ENCODE assay signal across 8 cellular contexts in the genomic region with DNA sequence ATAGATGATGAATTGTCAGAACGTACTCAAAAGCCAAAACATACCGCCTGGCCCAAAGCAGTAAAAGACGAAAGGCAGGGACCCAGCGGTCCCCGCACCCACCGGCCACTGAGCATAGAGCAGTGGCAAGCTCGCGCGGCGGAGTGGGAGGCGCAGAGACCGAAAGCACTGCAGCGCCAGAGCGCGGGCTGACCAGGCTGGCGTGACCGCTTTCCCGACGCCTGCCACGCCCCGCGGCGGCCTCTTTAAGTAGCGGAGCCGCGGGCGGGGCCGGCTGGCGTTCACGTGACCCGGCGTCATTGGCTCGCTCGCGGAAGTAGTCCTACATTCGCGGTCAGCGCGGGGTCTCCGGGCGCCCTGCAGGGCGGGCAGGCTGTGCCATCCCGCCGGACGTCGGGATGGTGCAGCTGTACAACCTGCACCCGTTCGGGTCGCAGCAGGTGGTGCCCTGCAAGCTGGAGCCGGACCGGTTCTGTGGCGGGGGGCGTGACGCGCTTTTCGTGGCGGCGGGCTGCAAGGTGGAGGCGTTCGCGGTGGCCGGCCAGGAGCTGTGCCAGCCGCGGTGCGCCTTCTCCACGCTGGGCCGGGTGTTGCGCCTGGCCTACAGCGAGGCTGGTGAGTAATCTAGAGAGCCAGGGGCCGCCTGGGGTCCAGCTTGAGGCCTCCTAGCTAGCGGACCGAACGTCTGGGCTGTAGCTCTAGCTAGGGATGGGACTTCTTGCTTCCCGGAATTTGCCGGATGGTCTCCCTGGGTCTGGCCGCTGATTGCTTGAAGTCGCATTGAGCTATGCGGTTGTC. TPM values are rescaled to one million over a fixed set of nuclear protein-coding genes. Genes with fewer than 3 reads are reported as not detected.
DNase-seq lines count a peak whose midpoint lies in the region; ATAC-seq and TF ChIP-seq lines count a peak whose summit lies in the region.

A gene with protein sequence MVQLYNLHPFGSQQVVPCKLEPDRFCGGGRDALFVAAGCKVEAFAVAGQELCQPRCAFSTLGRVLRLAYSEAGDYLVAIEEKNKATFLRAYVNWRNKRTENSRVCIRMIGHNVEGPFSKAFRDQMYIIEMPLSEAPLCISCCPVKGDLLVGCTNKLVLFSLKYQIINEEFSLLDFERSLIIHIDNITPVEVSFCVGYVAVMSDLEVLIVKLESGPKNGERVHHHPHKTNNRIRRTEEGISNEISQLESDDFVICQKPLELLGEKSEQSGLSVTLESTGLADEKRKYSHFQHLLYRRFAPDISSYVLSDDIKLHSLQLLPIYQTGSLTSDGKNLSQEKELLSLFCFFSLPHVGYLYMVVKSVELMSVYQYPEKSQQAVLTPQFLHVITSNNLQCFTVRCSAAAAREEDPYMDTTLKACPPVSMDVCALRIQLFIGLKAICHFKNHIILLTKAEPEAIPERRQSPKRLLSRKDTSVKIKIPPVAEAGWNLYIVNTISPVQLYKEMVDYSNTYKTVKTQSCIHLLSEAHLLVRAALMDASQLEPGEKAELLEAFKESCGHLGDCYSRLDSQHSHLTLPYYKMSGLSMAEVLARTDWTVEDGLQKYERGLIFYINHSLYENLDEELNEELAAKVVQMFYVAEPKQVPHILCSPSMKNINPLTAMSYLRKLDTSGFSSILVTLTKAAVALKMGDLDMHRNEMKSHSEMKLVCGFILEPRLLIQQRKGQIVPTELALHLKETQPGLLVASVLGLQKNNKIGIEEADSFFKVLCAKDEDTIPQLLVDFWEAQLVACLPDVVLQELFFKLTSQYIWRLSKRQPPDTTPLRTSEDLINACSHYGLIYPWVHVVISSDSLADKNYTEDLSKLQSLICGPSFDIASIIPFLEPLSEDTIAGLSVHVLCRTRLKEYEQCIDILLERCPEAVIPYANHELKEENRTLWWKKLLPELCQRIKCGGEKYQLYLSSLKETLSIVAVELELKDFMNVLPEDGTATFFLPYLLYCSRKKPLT (plus strand): TSS at position 313 of the 798 bp plus-strand sequence. CDS start 86 bp downstream, at position 399.

- peaks cover 51% of the 10 kb centered on the region for H3K4me1 Mint-ChIP-seq in WTC11
- peaks cover 46 to 55% of the 10 kb centered on the region in 2 donors for H3K4me1 Mint-ChIP-seq in immature natural killer cell

- H3K4me3 Mint-ChIP-seq in WTC11 (peak within 1 kb of the TSS; percentile 89), immature natural killer cell (peak within 1 kb of the TSS; percentile 92 to 99 (median 97))

- H3K9me3 ChIP-seq in spleen = no peaks in the 10 kb centered on the region

- H3K27me3 ChIP-seq in spleen (replicated peaks in 1 of 7) = no peaks in the 10 kb centered on the region

- no peak for TF ChIP-seq CTCF in AG09319 (IDR thresholded peaks at IDR 0.05; ENCODE audit: low read depth, low read length)
- TF ChIP-seq CTCF in WTC11 (IDR thresholded peaks at IDR 0.05) = no peak
- TF ChIP-seq CTCF in cardiac fibroblast (IDR thresholded peaks at IDR 0.05; ENCODE audit: low read depth, low read length) = no peak
- TF ChIP-seq CTCF in spleen (IDR thresholded peaks at IDR 0.05 in 8 of 11, conservative IDR thresholded peaks at IDR 0.05 in 3 of 11) = peak in 6 of 11 experiments; percentile 5 to 59 (median 30)

- H3K27ac Mint-ChIP-seq in WTC11 (peak within 1 kb of the TSS; percentile 95), immature natural killer cell (peak within 1 kb of the TSS; percentile 94 to 99 (median 97))

- H3K27ac ChIP-seq in spleen = peak within 1 kb of the TSS; percentile 79 to 95 (median 90)

- peak; percentile 41 to 82 (median 81) for TF ChIP-seq POLR2A in spleen (IDR thresholded peaks at IDR 0.05)

- DNase-seq in AG09319 (ENCODE audit: extremely low read depth, low read depth) (peak; percentile 69), NCI-H226 (peak; percentile 85), WTC11 (ENCODE audit: low spot score) (peak; percentile 86), cardiac fibroblast (ENCODE audit: low read depth in 2 of 2) (peak; percentile 87 to 92), immature natural killer cell (peak; percentile 88 to 89 (median 88)), spleen (peak; percentile 99)

- WGBS in spleen, 5 donors = 0 to 1% (median 1%) methylated on average over 25 to 78 of the region's 78 CpGs

- peaks cover 8% of the 10 kb centered on the region for H3K27me3 Mint-ChIP-seq in WTC11 (ENCODE audit: low read depth)
- H3K27me3 Mint-ChIP-seq in immature natural killer cell (ENCODE audit: low read depth in 3 of 3) = peaks cover 4 to 13% (median 12%) of the 10 kb centered on the region in 3 donors

- ATAC-seq in GM19025 (IDR thresholded peaks at IDR 0.05; ENCODE audit: low read depth, unreplicated experiment) = peak; percentile 93
- peak; percentile 96 for ATAC-seq in HG03280 (IDR thresholded peaks at IDR 0.05; ENCODE audit: unreplicated experiment)
- ATAC-seq in WTC11 = peak; percentile 83

- peaks cover 0 to 2% (median 0%) of the 10 kb centered on the region in 6 donors for H3K36me3 ChIP-seq in spleen

- H3K4me3 ChIP-seq in cardiac fibroblast (replicated peaks in 1 of 2; ENCODE audit: low read depth in 2 of 2, low read length in 2 of 2) (peak within 1 kb of the TSS; percentile 67 to 96), spleen (peak within 1 kb of the TSS; percentile 66 to 99 (median 94))

- peaks cover 16 to 59% (median 39%) of the 10 kb centered on the region in 6 donors for H3K4me1 ChIP-seq in spleen

- CTCF ChIA-PET in WTC11 (lab: Charles Lee) = interaction anchor here (0.7 to 2.1 kb wide), 13 partner anchors 9 to 215 kb away, joined by 3 to 26 read pairs (median 5); a partner anchor contains a TSS

- POLR2A ChIA-PET in WTC11 (lab: Charles Lee) = interaction anchor here (0.8 to 1.0 kb wide), 2 partner anchors 68 to 174 kb away, joined by 3 to 4 read pairs; no protein-coding TSS in a partner anchor

- H3K9me3 Mint-ChIP-seq in WTC11 = no peaks in the 10 kb centered on the region
- H3K9me3 Mint-ChIP-seq in immature natural killer cell = no peaks in the 10 kb centered on the region

- H3K36me3 Mint-ChIP-seq in WTC11 (peaks cover 13% of the 10 kb centered on the region), immature natural killer cell (peaks cover 0 to 4% (median 3%) of the 10 kb centered on the region in 3 donors)

- intact Hi-C loops in spleen (cut with DNase I; ENCODE audit: low total_unique reads) = no loop called here

TF ChIP-seq in WTC11, 78 proteins besides CTCF, POLR2A, EP300 and RAD21 (continues in another document):
- TF ChIP-seq, protein P1, sequence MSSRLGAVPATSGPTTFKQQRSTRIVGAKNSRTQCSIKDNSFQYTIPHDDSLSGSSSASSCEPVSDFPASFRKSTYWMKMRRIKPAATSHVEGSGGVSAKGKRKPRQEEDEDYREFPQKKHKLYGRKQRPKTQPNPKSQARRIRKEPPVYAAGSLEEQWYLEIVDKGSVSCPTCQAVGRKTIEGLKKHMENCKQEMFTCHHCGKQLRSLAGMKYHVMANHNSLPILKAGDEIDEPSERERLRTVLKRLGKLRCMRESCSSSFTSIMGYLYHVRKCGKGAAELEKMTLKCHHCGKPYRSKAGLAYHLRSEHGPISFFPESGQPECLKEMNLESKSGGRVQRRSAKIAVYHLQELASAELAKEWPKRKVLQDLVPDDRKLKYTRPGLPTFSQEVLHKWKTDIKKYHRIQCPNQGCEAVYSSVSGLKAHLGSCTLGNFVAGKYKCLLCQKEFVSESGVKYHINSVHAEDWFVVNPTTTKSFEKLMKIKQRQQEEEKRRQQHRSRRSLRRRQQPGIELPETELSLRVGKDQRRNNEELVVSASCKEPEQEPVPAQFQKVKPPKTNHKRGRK (CRISPR knock-in tag; IDR thresholded peaks at IDR 0.05; ENCODE audit: borderline replicate concordance) = no peak
- TF ChIP-seq, protein P2, sequence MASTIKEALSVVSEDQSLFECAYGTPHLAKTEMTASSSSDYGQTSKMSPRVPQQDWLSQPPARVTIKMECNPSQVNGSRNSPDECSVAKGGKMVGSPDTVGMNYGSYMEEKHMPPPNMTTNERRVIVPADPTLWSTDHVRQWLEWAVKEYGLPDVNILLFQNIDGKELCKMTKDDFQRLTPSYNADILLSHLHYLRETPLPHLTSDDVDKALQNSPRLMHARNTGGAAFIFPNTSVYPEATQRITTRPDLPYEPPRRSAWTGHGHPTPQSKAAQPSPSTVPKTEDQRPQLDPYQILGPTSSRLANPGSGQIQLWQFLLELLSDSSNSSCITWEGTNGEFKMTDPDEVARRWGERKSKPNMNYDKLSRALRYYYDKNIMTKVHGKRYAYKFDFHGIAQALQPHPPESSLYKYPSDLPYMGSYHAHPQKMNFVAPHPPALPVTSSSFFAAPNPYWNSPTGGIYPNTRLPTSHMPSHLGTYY (CRISPR knock-in tag; IDR thresholded peaks at IDR 0.05) = no peak
- TF ChIP-seq, protein P3, sequence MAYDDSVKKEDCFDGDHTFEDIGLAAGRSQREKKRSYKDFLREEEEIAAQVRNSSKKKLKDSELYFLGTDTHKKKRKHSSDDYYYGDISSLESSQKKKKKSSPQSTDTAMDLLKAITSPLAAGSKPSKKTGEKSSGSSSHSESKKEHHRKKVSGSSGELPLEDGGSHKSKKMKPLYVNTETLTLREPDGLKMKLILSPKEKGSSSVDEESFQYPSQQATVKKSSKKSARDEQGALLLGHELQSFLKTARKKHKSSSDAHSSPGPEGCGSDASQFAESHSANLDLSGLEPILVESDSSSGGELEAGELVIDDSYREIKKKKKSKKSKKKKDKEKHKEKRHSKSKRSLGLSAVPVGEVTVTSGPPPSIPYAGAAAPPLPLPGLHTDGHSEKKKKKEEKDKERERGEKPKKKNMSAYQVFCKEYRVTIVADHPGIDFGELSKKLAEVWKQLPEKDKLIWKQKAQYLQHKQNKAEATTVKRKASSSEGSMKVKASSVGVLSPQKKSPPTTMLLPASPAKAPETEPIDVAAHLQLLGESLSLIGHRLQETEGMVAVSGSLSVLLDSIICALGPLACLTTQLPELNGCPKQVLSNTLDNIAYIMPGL (CRISPR knock-in tag; IDR thresholded peaks at IDR 0.05) = peak; percentile 90
- TF ChIP-seq JUN (CRISPR knock-in tag; IDR thresholded peaks at IDR 0.05) = 0 out of 2 replicates have a peak, but pooled peaks have one; percentile 41
- TF ChIP-seq, protein P4, sequence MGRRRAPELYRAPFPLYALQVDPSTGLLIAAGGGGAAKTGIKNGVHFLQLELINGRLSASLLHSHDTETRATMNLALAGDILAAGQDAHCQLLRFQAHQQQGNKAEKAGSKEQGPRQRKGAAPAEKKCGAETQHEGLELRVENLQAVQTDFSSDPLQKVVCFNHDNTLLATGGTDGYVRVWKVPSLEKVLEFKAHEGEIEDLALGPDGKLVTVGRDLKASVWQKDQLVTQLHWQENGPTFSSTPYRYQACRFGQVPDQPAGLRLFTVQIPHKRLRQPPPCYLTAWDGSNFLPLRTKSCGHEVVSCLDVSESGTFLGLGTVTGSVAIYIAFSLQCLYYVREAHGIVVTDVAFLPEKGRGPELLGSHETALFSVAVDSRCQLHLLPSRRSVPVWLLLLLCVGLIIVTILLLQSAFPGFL (CRISPR knock-in tag; IDR thresholded peaks at IDR 0.05; ENCODE audit: borderline replicate concordance) = no peak
- TF ChIP-seq TP53 (CRISPR knock-in tag; IDR thresholded peaks at IDR 0.05) = peak; percentile 24; the same call in 1 of the 2 replicates
- TF ChIP-seq MYBL2 (CRISPR knock-in tag; IDR thresholded peaks at IDR 0.05) = no peak; the same call in 1 of the 2 replicates

RNA-seq across cellular contexts. Expression of the gene that starts here (rescaled TPM):
- 51.3 to 59.6 TPM (median 58.7 TPM) in 3 replicates for total RNA-seq in WTC11 (2021)
- polyA plus RNA-seq in immature natural killer cell = 10 to 100 TPM; 45.7 to 69.7 (median 51.9) TPM
- 10 to 100 TPM; 27.4 to 59.7 (median 41.9) TPM for total RNA-seq in spleen
- polyA plus RNA-seq in spleen = 10 to 100 TPM; 16.2 to 18.8 (median 17.4) TPM

Comparison
In these comparisons a context has a peak if more than half of its experiments do, and no peak if none do; other contexts are left out.
1. Peak in every context shown above with its lines: DNase-seq, ATAC-seq, H3K4me3 ChIP-seq and H3K27ac ChIP-seq.
2. CTCF ChIP-seq: peak in spleen (6 of 11); none in AG09319 (single experiment), WTC11 (single experiment) and cardiac fibroblast (single experiment).